20 cellular contexts compared by ENCODE assay signal in genomic region chr3:135995766-135996165, GRCh38. TPM values are rescaled to one million over a fixed set of nuclear protein-coding genes. Genes with fewer than 3 reads are reported as not detected.
DNase-seq lines count a peak whose midpoint lies in the region; TF ChIP-seq lines count a peak whose summit lies in the region.
"Had no signal": no experiment of that assay in that cellular context is flagged by ENCODE, and none has a peak within 500 bp of the region (broad histone marks: within the 10 kb centered on the region; RNA-seq: fewer than 3 reads in every experiment).

No MANE protein-coding gene starts in this region.

- H3K4me1 Mint-ChIP-seq in activated CD4-positive, alpha-beta memory T cell treated with anti-CD3 and anti-CD28 coated beads for 36 hours (ENCODE audit: low read depth): no peaks in the 10 kb centered on the region
- peaks cover 22% of the 10 kb centered on the region for H3K4me1 Mint-ChIP-seq in osteocyte (ENCODE audit: unreplicated experiment)
- H3K4me1 Mint-ChIP-seq: CD4-positive, alpha-beta memory T cell had no signal

- H3K27me3 ChIP-seq in esophagus muscularis mucosa (no peaks in the 10 kb centered on the region), osteoblast (ENCODE audit: insufficient read depth, low read length) (no peaks in the 10 kb centered on the region)
- H3K27me3 ChIP-seq: MG63, SJCRH30 had no signal

- intact Hi-C loops in esophagus muscularis mucosa (cut with DNase I): no loop called here
- intact Hi-C loops in activated CD4-positive, alpha-beta memory T cell treated with anti-CD3 and anti-CD28 coated beads for 36 hours (cut with micrococcal nuclease): no loop called here

- no peak overlapping the region for H2AFZ ChIP-seq in osteoblast (ENCODE audit: low read length)
- H2AFZ ChIP-seq: GM23338, PC-9 had no signal

- peaks cover 75% of the 10 kb centered on the region for H3K79me2 ChIP-seq in osteoblast (ENCODE audit: insufficient read depth, low read length)

- DNase-seq in ELR (ENCODE audit: low read depth) (peak; percentile 24), esophagus muscularis mucosa (ENCODE audit: extremely low spot score) (no peak), osteoblast (ENCODE audit: insufficient read length, low spot score, missing footprints) (peak; percentile 57), NCI-H226 (no peak), hypothalamus (lab: John Stamatoyannopoulos, UW) (no peak), osteocyte (ENCODE audit: extremely low spot score, unreplicated experiment) (no peak)
- no peak for DNase-seq in activated CD4-positive, alpha-beta memory T cell treated with anti-CD3 and anti-CD28 coated beads for 36 hours
- DNase-seq: C1 segment of cervical spinal cord; CD4-positive, alpha-beta memory T cell; KG1; MG63; NCI-H1105 treated with DMSO at 0.1 percent for 48 hours; NCI-H146; NCI-H1930; NCI-H526 treated with DMSO at 0.1 percent for 48 hours; PC-9; SJCRH30 had no signal

- H3K9me3 ChIP-seq in esophagus muscularis mucosa (no peaks in the 10 kb centered on the region), osteoblast (ENCODE audit: low read depth, low read length) (no peaks in the 10 kb centered on the region)
- H3K9me3 ChIP-seq: A549, HAP-1, MG63, SJCRH30 had no signal

- no peaks in the 10 kb centered on the region for H3K36me3 Mint-ChIP-seq in activated CD4-positive, alpha-beta memory T cell treated with anti-CD3 and anti-CD28 coated beads for 36 hours
- no peaks in the 10 kb centered on the region for H3K36me3 Mint-ChIP-seq in osteocyte (ENCODE audit: unreplicated experiment)
- H3K36me3 Mint-ChIP-seq: CD4-positive, alpha-beta memory T cell had no signal

- CTCF ChIA-PET in activated CD4-positive, alpha-beta memory T cell treated with anti-CD3 and anti-CD28 coated beads for 36 hours (lab: Charles Lee): no interaction called here

- TF ChIP-seq CTCF in esophagus muscularis mucosa (IDR thresholded peaks at IDR 0.05) (no peak), osteoblast (IDR thresholded peaks at IDR 0.05; ENCODE audit: extremely low read depth, low read depth, low read length) (no peak), osteocyte (IDR thresholded peaks at IDR 0.05) (no peak)

- H3K4me3 Mint-ChIP-seq in activated CD4-positive, alpha-beta memory T cell treated with anti-CD3 and anti-CD28 coated beads for 36 hours: no peak overlapping the region
- no peak overlapping the region for H3K4me3 Mint-ChIP-seq in osteocyte (ENCODE audit: unreplicated experiment)
- H3K4me3 Mint-ChIP-seq: CD4-positive, alpha-beta memory T cell; GM23338 had no signal

- H3K4me3 ChIP-seq in esophagus muscularis mucosa: no peak overlapping the region
- no peak overlapping the region for H3K4me3 ChIP-seq in osteoblast (ENCODE audit: insufficient read depth, low read length)
- H3K4me3 ChIP-seq: A549, GM23338, HAP-1, MG63, PC-9, SJCRH30 had no signal

- no peak for TF ChIP-seq EP300 in esophagus muscularis mucosa (IDR thresholded peaks at IDR 0.05)

- H3K36me3 ChIP-seq in esophagus muscularis mucosa (no peaks in the 10 kb centered on the region), osteoblast (ENCODE audit: insufficient read depth, low read length) (no peaks in the 10 kb centered on the region)
- H3K36me3 ChIP-seq: HAP-1, SJCRH30 had no signal

- 62% methylated on average over 4 of the region's 4 CpGs for WGBS in esophagus muscularis mucosa

- no peak overlapping the region for H3K4me2 ChIP-seq in osteoblast (ENCODE audit: insufficient read depth, low read length)
- H3K4me2 ChIP-seq: A549, GM23338, PC-9 had no signal

- H4K20me1 ChIP-seq in osteoblast (ENCODE audit: insufficient read depth, low read length): no peaks in the 10 kb centered on the region

- TF ChIP-seq POLR2A in esophagus muscularis mucosa (IDR thresholded peaks at IDR 0.05; ENCODE audit: low read depth): no peak

- peaks cover 2% of the 10 kb centered on the region for H3K9me3 Mint-ChIP-seq in activated CD4-positive, alpha-beta memory T cell treated with anti-CD3 and anti-CD28 coated beads for 36 hours
- no peaks in the 10 kb centered on the region for H3K9me3 Mint-ChIP-seq in osteocyte (ENCODE audit: unreplicated experiment)
- H3K9me3 Mint-ChIP-seq: GM23338 had no signal

- H3K27ac ChIP-seq in esophagus muscularis mucosa (replicated peaks in 1 of 4) (peak overlapping the region; percentile 38 to 67 (median 48)), osteoblast (ENCODE audit: low read depth, low read length) (no peak overlapping the region)
- H3K27ac ChIP-seq: A549, PC-9, SJCRH30 had no signal

- POLR2A ChIA-PET in activated CD4-positive, alpha-beta memory T cell treated with anti-CD3 and anti-CD28 coated beads for 36 hours (lab: Charles Lee): no interaction called here

- H3K27ac Mint-ChIP-seq in activated CD4-positive, alpha-beta memory T cell treated with anti-CD3 and anti-CD28 coated beads for 36 hours: no peak overlapping the region
- H3K27ac Mint-ChIP-seq in osteocyte (ENCODE audit: unreplicated experiment): no peak overlapping the region
- H3K27ac Mint-ChIP-seq: CD4-positive, alpha-beta memory T cell; GM23338 had no signal

- H3K4me1 ChIP-seq in esophagus muscularis mucosa: peaks cover 27 to 68% (median 54%) of the 10 kb centered on the region in 4 donors
- peaks cover 18% of the 10 kb centered on the region for H3K4me1 ChIP-seq in osteoblast (ENCODE audit: insufficient read depth, low read length)
- H3K4me1 ChIP-seq: SJCRH30 had no signal

- H3K27me3 Mint-ChIP-seq in activated CD4-positive, alpha-beta memory T cell treated with anti-CD3 and anti-CD28 coated beads for 36 hours: peaks cover 18% of the 10 kb centered on the region
- H3K27me3 Mint-ChIP-seq in osteocyte (ENCODE audit: unreplicated experiment): no peaks in the 10 kb centered on the region

RNA-seq across cellular contexts. Expression of gene PPP2R3A, which starts 30.2 kb away (rescaled TPM):
- total RNA-seq in esophagus muscularis mucosa (10 to 100 TPM; 19.4 to 28.9 (median 26.3) TPM), osteoblast (23.9 and 24.2 TPM in 2 replicates), osteocyte (18.7 and 19.2 TPM in 2 replicates)
- total RNA-seq in activated CD4-positive, alpha-beta memory T cell treated with anti-CD3 and anti-CD28 coated beads for 36 hours: under 1 TPM; 0.17 to 0.33 TPM

Comparison
In these comparisons a context has a peak if more than half of its experiments do, and no peak if none do; other contexts are left out.
1. DNase-seq: peak in ELR (single experiment) and osteoblast (single experiment); none in esophagus muscularis mucosa (single experiment), NCI-H226 (single experiment), hypothalamus (0 of 51), activated CD4-positive, alpha-beta memory T cell treated with anti-CD3 and anti-CD28 coated beads for 36 hours (single experiment) and osteocyte (single experiment).
2. RNA of gene PPP2R3A, which starts 30.2 kb away (total RNA-seq): 19.4 to 28.9 TPM in esophagus muscularis mucosa, 23.9 to 24.2 TPM in osteoblast and 18.7 to 19.2 TPM in osteocyte; 0.17 to 0.33 TPM in activated CD4-positive, alpha-beta memory T cell treated with anti-CD3 and anti-CD28 coated beads for 36 hours; every median in the first group is over 10 times any median in the second.